In genomic region chr15:96273317-96274086, GRCh38 we compare ENCODE assay signal across 10 cellular contexts. TPM values are rescaled to one million over a fixed set of nuclear protein-coding genes. Genes with fewer than 3 reads are reported as not detected.
DNase-seq lines count a peak whose midpoint lies in the region; ATAC-seq and TF ChIP-seq lines count a peak whose summit lies in the region.
"Had no signal": no experiment of that assay in that cellular context is flagged by ENCODE, and none has a peak within 500 bp of the region (broad histone marks: within the 10 kb centered on the region; RNA-seq: fewer than 3 reads in every experiment).

No MANE protein-coding gene starts in this region.

- intact Hi-C loops in left ventricle myocardium inferior (cut with micrococcal nuclease): no loop called here
- intact Hi-C loops in heart left ventricle (cut with DNase I): no loop called here

- H3K36me3 ChIP-seq in cardiac muscle cell (no peaks in the 10 kb centered on the region), left ventricle myocardium inferior (no peaks in the 10 kb centered on the region), heart left ventricle (peaks cover 0 to 44% (median 0%) of the 10 kb centered on the region in 9 donors)

- H3K4me1 ChIP-seq in cardiac muscle cell (ENCODE audit: low read depth): no peaks in the 10 kb centered on the region
- H3K4me1 ChIP-seq in left ventricle myocardium inferior: no peaks in the 10 kb centered on the region
- H3K4me1 ChIP-seq in heart left ventricle: no peaks in the 10 kb centered on the region

- peak; percentile 29 to 90 for DNase-seq in cardiac muscle cell (ENCODE audit: low read depth in 1 of 2, low spot score in 1 of 2)
- no peak for DNase-seq in left ventricle myocardium inferior
- DNase-seq in OCI-M1 (lab: John Stamatoyannopoulos, UW): peak; percentile 99
- peak; percentile 18 for DNase-seq in fibroblast of gingiva (ENCODE audit: low read depth)
- peak; percentile 80 for DNase-seq in stromal cell of bone marrow (ENCODE audit: low read depth)
- no peak for DNase-seq in NCI-H1105 treated with DMSO at 0.1 percent for 48 hours (lab: John Stamatoyannopoulos, UW)
- DNase-seq in heart left ventricle: no peak
- DNase-seq: activated naive CD4-positive, alpha-beta T cell treated with anti-CD3 and anti-CD28 coated beads, Interleukin-2, amount 50 U/mL, for 16 hours; H9 had no signal

- ATAC-seq in heart left ventricle (no peak), HG02852 (IDR thresholded peaks at IDR 0.05; ENCODE audit: unreplicated experiment) (no peak)

- TF ChIP-seq POLR2A in heart left ventricle (IDR thresholded peaks at IDR 0.05): no peak

- H3K27ac ChIP-seq in cardiac muscle cell (no peak overlapping the region), left ventricle myocardium inferior (replicated peaks) (no peak overlapping the region), heart left ventricle (no peak overlapping the region)

- H3K27me3 ChIP-seq in cardiac muscle cell (peaks cover 9% of the 10 kb centered on the region), left ventricle myocardium inferior (ENCODE audit: low read depth) (no peaks in the 10 kb centered on the region), heart left ventricle (no peaks in the 10 kb centered on the region)

- 73 to 81% (median 76%) methylated on average over 15 of the region's 15 CpGs for WGBS in heart left ventricle, 4 donors

- H3K4me3 ChIP-seq in cardiac muscle cell (no peak overlapping the region), left ventricle myocardium inferior (no peak overlapping the region), heart left ventricle (no peak overlapping the region)

- H3K9me3 ChIP-seq in cardiac muscle cell (ENCODE audit: low read depth) (no peaks in the 10 kb centered on the region), left ventricle myocardium inferior (replicated peaks) (no peaks in the 10 kb centered on the region), heart left ventricle (no peaks in the 10 kb centered on the region)

- TF ChIP-seq CTCF in cardiac muscle cell (IDR thresholded peaks at IDR 0.05; ENCODE audit: low read depth, low read length): no peak
- no peak for TF ChIP-seq CTCF in left ventricle myocardium inferior (IDR thresholded peaks at IDR 0.05; ENCODE audit: borderline replicate concordance)
- TF ChIP-seq CTCF in heart left ventricle (IDR thresholded peaks at IDR 0.05): no peak

RNA-seq across cellular contexts. Expression of gene NR2F2, which starts 57.0 kb away (rescaled TPM):
- total RNA-seq in cardiac muscle cell: 0.63 and 0.99 TPM in 2 replicates
- 1.2 and 1.5 TPM in 2 replicates for polyA plus RNA-seq in cardiac muscle cell
- 12.8 TPM for total RNA-seq in left ventricle myocardium inferior
- total RNA-seq in heart left ventricle: 10 to 100 TPM; 11.9 to 22.4 (median 16.5) TPM
- polyA plus RNA-seq in heart left ventricle: 10 to 100 TPM; 11.8 to 16.1 TPM

Comparison
In these comparisons a context has a peak if more than half of its experiments do, and no peak if none do; other contexts are left out.
1. DNase-seq: peak in cardiac muscle cell (2 of 2), OCI-M1 (single experiment), fibroblast of gingiva (single experiment) and stromal cell of bone marrow (single experiment); none in left ventricle myocardium inferior (single experiment), NCI-H1105 treated with DMSO at 0.1 percent for 48 hours (single experiment) and heart left ventricle (0 of 5).